In genomic region chr1:32890516-32891240, GRCh38 we compare ENCODE assay signal across 20 cellular contexts. TPM values are rescaled to one million over a fixed set of nuclear protein-coding genes. Genes with fewer than 3 reads are reported as not detected.
"Had no signal": no experiment of that assay in that cellular context is flagged by ENCODE, and none has a peak within 500 bp of the region (broad histone marks: within the 10 kb centered on the region; RNA-seq: fewer than 3 reads in every experiment).

No MANE protein-coding gene starts in this region.

- H3K4me3 Mint-ChIP-seq: activated CD4-positive, alpha-beta memory T cell treated with anti-CD3 and anti-CD28 coated beads for 36 hours; activated CD4-positive, alpha-beta T cell treated with anti-CD3 and anti-CD28 coated beads for 36 hours; activated CD8-positive, alpha-beta memory T cell treated with anti-CD3 and anti-CD28 coated beads, Interleukin-2, amount 10 ng/mL, durations not matched to agents 7 days and 5 days had no signal

- H3K4me2 ChIP-seq: hepatocyte had no signal

- H3K9me3 ChIP-seq: colonic mucosa, esophagus muscularis mucosa, mucosa of descending colon, psoas muscle had no signal

- H3K36me3 Mint-ChIP-seq: activated CD4-positive, alpha-beta memory T cell treated with anti-CD3 and anti-CD28 coated beads for 36 hours; activated CD8-positive, alpha-beta memory T cell treated with anti-CD3 and anti-CD28 coated beads, Interleukin-2, amount 10 ng/mL, durations not matched to agents 7 days and 5 days had no signal

- H3K36me3 ChIP-seq: colonic mucosa, esophagus muscularis mucosa had no signal

- H3K27ac Mint-ChIP-seq: activated CD4-positive, alpha-beta memory T cell treated with anti-CD3 and anti-CD28 coated beads for 36 hours; activated CD4-positive, alpha-beta T cell treated with anti-CD3 and anti-CD28 coated beads for 36 hours; activated CD8-positive, alpha-beta memory T cell treated with anti-CD3 and anti-CD28 coated beads, Interleukin-2, amount 10 ng/mL, durations not matched to agents 7 days and 5 days; activated T-helper 2 cell treated with anti-CD3 and anti-CD28 coated beads, Interferon-gamma antibody, Interleukin-2, Interleukin-4, amounts not matched to agents 10 μg/mL and 5 μg/mL and 100 μg/mL, durations not matched to agents 14 hours and 24 hours and 36 hours; naive thymus-derived CD8-positive, alpha-beta T cell had no signal

- H3K79me2 ChIP-seq: hepatocyte had no signal

- H3K4me1 ChIP-seq: colonic mucosa, psoas muscle had no signal

- H2AFZ ChIP-seq: hepatocyte had no signal

- H3K9me3 Mint-ChIP-seq: activated CD4-positive, alpha-beta memory T cell treated with anti-CD3 and anti-CD28 coated beads for 36 hours; activated T-helper 2 cell treated with anti-CD3 and anti-CD28 coated beads, Interferon-gamma antibody, Interleukin-2, Interleukin-4, amounts not matched to agents 10 μg/mL and 5 μg/mL and 100 μg/mL, durations not matched to agents 14 hours and 24 hours and 36 hours had no signal

- H3K4me3 ChIP-seq: colonic mucosa, esophagus muscularis mucosa, hepatocyte, mucosa of descending colon, psoas muscle had no signal

- H3K27ac ChIP-seq: colonic mucosa, esophagus muscularis mucosa, hepatocyte, psoas muscle, VCaP had no signal

- ATAC-seq: activated CD4-positive, alpha-beta T cell treated with anti-CD3 and anti-CD28 coated beads for 36 hours; activated CD8-positive, alpha-beta memory T cell treated with anti-CD3 and anti-CD28 coated beads, Interleukin-2, amount 10 ng/mL, durations not matched to agents 7 days and 5 days; left lobe of liver; mucosa of descending colon; naive thymus-derived CD8-positive, alpha-beta T cell; psoas muscle; sciatic nerve had no signal

- DNase-seq: activated CD4-positive, alpha-beta memory T cell treated with anti-CD3 and anti-CD28 coated beads for 36 hours; activated CD4-positive, alpha-beta T cell treated with anti-CD3 and anti-CD28 coated beads for 36 hours; activated CD8-positive, alpha-beta memory T cell treated with anti-CD3 and anti-CD28 coated beads, Interleukin-2, amount 10 ng/mL, durations not matched to agents 7 days and 5 days; activated naive CD4-positive, alpha-beta T cell treated with anti-CD3 and anti-CD28 coated beads, Interleukin-2, amount 50 U/mL, for 16 hours; activated T-cell treated with anti-CD3 and anti-CD28 coated beads, Interleukin-2, amount 50 U/mL, for 1 hour; caudate nucleus; colonic mucosa; islet precursor cell; mucosa of descending colon; psoas muscle; stimulated activated CD4-positive, alpha-beta T cell treated with anti-CD3 and anti-CD28 coated beads, Interleukin-2, amount 100 ng/mL, for 24 hours had no signal

- H3K4me1 Mint-ChIP-seq: activated CD8-positive, alpha-beta memory T cell treated with anti-CD3 and anti-CD28 coated beads, Interleukin-2, amount 10 ng/mL, durations not matched to agents 7 days and 5 days had no signal

RNA-seq across cellular contexts. Expression of gene HPCA, which starts 4.4 kb away (rescaled TPM):
- total RNA-seq: hepatocyte; left lobe of liver; naive thymus-derived CD8-positive, alpha-beta T cell; psoas muscle; T-helper 1 cell treated with Interleukin-12 subunit alpha and Interleukin-12 subunit beta and Interleukin-4 antibody, amounts not matched to agents 30 ng/mL and 1 ng/mL, for 36 hours; urinary bladder had no signal
- polyA plus RNA-seq: naive thymus-derived CD8-positive, alpha-beta T cell had no signal

RNA-seq across cellular contexts. Expression of gene TMEM54, which starts 10.5 kb away (rescaled TPM):
- total RNA-seq: activated CD8-positive, alpha-beta memory T cell treated with anti-CD3 and anti-CD28 coated beads, Interleukin-2, amount 10 ng/mL, durations not matched to agents 7 days and 5 days; naive thymus-derived CD8-positive, alpha-beta T cell had no signal
- polyA plus RNA-seq: naive thymus-derived CD8-positive, alpha-beta T cell had no signal

RNA-seq across cellular contexts. Expression of gene FNDC5, which starts 20.0 kb away (rescaled TPM):
- total RNA-seq: activated CD4-positive, alpha-beta memory T cell treated with anti-CD3 and anti-CD28 coated beads for 36 hours; activated CD4-positive, alpha-beta T cell treated with anti-CD3 and anti-CD28 coated beads for 36 hours; activated CD8-positive, alpha-beta memory T cell treated with anti-CD3 and anti-CD28 coated beads, Interleukin-2, amount 10 ng/mL, durations not matched to agents 7 days and 5 days; activated T-helper 2 cell treated with anti-CD3 and anti-CD28 coated beads, Interferon-gamma antibody, Interleukin-2, Interleukin-4, amounts not matched to agents 10 μg/mL and 5 μg/mL and 100 μg/mL, durations not matched to agents 14 hours and 24 hours and 36 hours; naive thymus-derived CD8-positive, alpha-beta T cell; T-helper 1 cell treated with Interleukin-12 subunit alpha and Interleukin-12 subunit beta and Interleukin-4 antibody, amounts not matched to agents 30 ng/mL and 1 ng/mL, for 36 hours had no signal
- polyA plus RNA-seq: naive thymus-derived CD8-positive, alpha-beta T cell had no signal
